In genomic region chr4:68281796-68282740, GRCh38 we compare ENCODE assay signal across 20 cellular contexts. TPM values are rescaled to one million over a fixed set of nuclear protein-coding genes. Genes with fewer than 3 reads are reported as not detected.
"Had no signal": no experiment of that assay in that cellular context is flagged by ENCODE, and none has a peak within 500 bp of the region (broad histone marks: within the 10 kb centered on the region; RNA-seq: fewer than 3 reads in every experiment).

No MANE protein-coding gene starts in this region.

RNA-seq across cellular contexts. Expression of gene TMPRSS11B, which starts 36.6 kb away (rescaled TPM):
- total RNA-seq: cerebellum; dorsolateral prefrontal cortex; epithelial cell of proximal tubule; fibroblast of lung; foreskin keratinocyte; heart left ventricle; left lobe of liver; liver; myocyte; naive thymus-derived CD8-positive, alpha-beta T cell; neural crest cell; omental fat pad; pancreas; posterior vena cava; right atrium auricular region; sciatic nerve; subcutaneous adipose tissue; temporal lobe; thyroid gland; urinary bladder had no signal
- polyA plus RNA-seq: fibroblast of lung; naive thymus-derived CD8-positive, alpha-beta T cell; urinary bladder had no signal
